Comparison of ENCODE assay signal across 19 cellular contexts in the genomic region with DNA sequence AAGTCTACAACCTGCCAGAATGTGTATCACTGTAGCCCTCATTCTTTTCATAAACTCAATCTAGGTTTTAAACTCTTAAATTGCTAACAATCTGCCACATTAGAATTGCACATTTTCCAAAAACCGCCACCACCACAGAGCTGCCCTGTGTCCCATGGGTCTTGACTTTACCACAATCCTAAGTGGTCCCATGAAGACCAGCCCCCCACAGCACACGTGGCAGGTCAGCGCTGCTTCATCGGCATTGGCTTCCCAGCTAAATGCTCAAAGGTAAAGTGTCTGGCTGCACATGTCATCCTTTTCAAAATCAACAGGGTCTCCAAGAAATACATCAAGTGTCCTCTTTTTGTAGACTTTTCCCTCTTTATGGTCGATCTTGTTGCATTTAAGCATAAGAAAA. TPM values are rescaled to one million over a fixed set of nuclear protein-coding genes. Genes with fewer than 3 reads are reported as not detected.
DNase-seq lines count a peak whose midpoint lies in the region; ATAC-seq and TF ChIP-seq lines count a peak whose summit lies in the region.
"Had no signal": no experiment of that assay in that cellular context is flagged by ENCODE, and none has a peak within 500 bp of the region (broad histone marks: within the 10 kb centered on the region; RNA-seq: fewer than 3 reads in every experiment).

No MANE protein-coding gene starts in this region.

- no peak overlapping the region for H2AFZ ChIP-seq in HCT116 (ENCODE audit: low read depth, low read length, poor library complexity, severe bottlenecking)

- CTCF ChIA-PET in HCT116 (lab: Charles Lee): no interaction called here

- POLR2A ChIA-PET in HCT116 (lab: Charles Lee): no interaction called here

- no peaks in the 10 kb centered on the region for H3K9me2 ChIP-seq in HCT116 (ENCODE audit: insufficient read depth)

- no peaks in the 10 kb centered on the region for H3K36me3 Mint-ChIP-seq in brain
- no peaks in the 10 kb centered on the region for H3K36me3 Mint-ChIP-seq in neural crest cell (ENCODE audit: low read depth)
- H3K36me3 Mint-ChIP-seq: activated naive CD4-positive, alpha-beta T cell treated with anti-CD3 and anti-CD28 coated beads, Interleukin-2, amount 10 ng/mL, durations not matched to agents 7 days and 5 days had no signal

- ATAC-seq in HCT116: no peak

- no peak overlapping the region for H3K4me3 ChIP-seq in BLaER1
- no peak overlapping the region; a peak in 1 of 4 replicates for H3K4me3 ChIP-seq in HCT116 (replicated peaks in 1 of 2; ENCODE audit: low read depth in 1 of 2, low read length in 2 of 2)

- peaks cover 33% of the 10 kb centered on the region for H3K4me1 ChIP-seq in BLaER1
- peaks cover 42 to 79% of the 10 kb centered on the region in 2 experiments for H3K4me1 ChIP-seq in HCT116 (ENCODE audit: control insufficient read depth in 1 of 2, insufficient read depth in 2 of 2, low read length in 2 of 2)

- TF ChIP-seq CTCF in HCT116 (IDR thresholded peaks at IDR 0.05 in 2 of 3, conservative IDR thresholded peaks at IDR 0.05 in 1 of 3; ENCODE audit: borderline replicate concordance in 1 of 3, insufficient read depth in 1 of 3, low read depth in 2 of 3, low read length in 2 of 3) (no peak), brain (conservative IDR thresholded peaks at IDR 0.05) (no peak), neural crest cell (conservative IDR thresholded peaks at IDR 0.05) (no peak)

- peak overlapping the region; percentile 39; the same call in 1 of the 2 replicates for H3K4me2 ChIP-seq in BLaER1
- H3K4me2 ChIP-seq in HCT116 (ENCODE audit: low read length): 0 out of 2 replicates have a peak overlapping the region, but pooled peaks have one; percentile 85

- TF ChIP-seq POLR2A in HCT116 (IDR thresholded peaks at IDR 0.05; ENCODE audit: borderline replicate concordance, extremely low read depth, insufficient read depth, insufficient read length): no peak

- DNase-seq in HCT116 (ENCODE audit: low read depth, low spot score): no peak
- no peak for DNase-seq in neural crest cell (ENCODE audit: low read depth, low spot score)
- no peak for DNase-seq in T-helper 9 cell
- no peak for DNase-seq in NOMO-1 (lab: John Stamatoyannopoulos, UW; ENCODE audit: unreplicated experiment in 2 of 2)
- no peak for DNase-seq in kidney glomerular epithelial cell (lab: John Stamatoyannopoulos, UW)
- no peak for DNase-seq in COR-L47 (lab: John Stamatoyannopoulos, UW)
- DNase-seq: activated CD4-positive, alpha-beta T cell treated with anti-CD3 and anti-CD28 coated beads, Interleukin-2, amount 50 U/mL, for 48 hours; activated naive CD4-positive, alpha-beta T cell treated with anti-CD3 and anti-CD28 coated beads, Interleukin-2, amount 10 ng/mL, durations not matched to agents 7 days and 5 days; brain microvascular endothelial cell; DMS 273 treated with DMSO at 0.1 percent for 48 hours; heart right ventricle; IMR-90; NCI-H2107; NCI-H526; occipital lobe; stimulated activated CD4-positive, alpha-beta T cell treated with anti-CD3 and anti-CD28 coated beads, Interleukin-2, amount 100 ng/mL, for 48 hours had no signal

- H3K9me3 Mint-ChIP-seq in brain: no peaks in the 10 kb centered on the region
- H3K9me3 Mint-ChIP-seq in neural crest cell: no peaks in the 10 kb centered on the region
- H3K9me3 Mint-ChIP-seq: activated naive CD4-positive, alpha-beta T cell treated with anti-CD3 and anti-CD28 coated beads, Interleukin-2, amount 10 ng/mL, durations not matched to agents 7 days and 5 days had no signal

- H3K36me3 ChIP-seq in BLaER1 (no peaks in the 10 kb centered on the region), HCT116 (ENCODE audit: control insufficient read depth in 1 of 2, insufficient read depth in 2 of 2, low read length in 2 of 2) (no peaks in the 10 kb centered on the region)
- H3K36me3 ChIP-seq: brain microvascular endothelial cell, heart right ventricle had no signal

- BruUV-seq in HCT116 (replicated peaks; lab: Mats Ljungman, UMichigan): no TSS peak

- peak overlapping the region in 3 of 5 experiments; percentile 42 to 88 (median 82) for H3K4me3 Mint-ChIP-seq in brain
- peak overlapping the region; percentile 79 for H3K4me3 Mint-ChIP-seq in neural crest cell

- H3K9me3 ChIP-seq in BLaER1 (no peaks in the 10 kb centered on the region), HCT116 (ENCODE audit: control insufficient read depth in 1 of 2, insufficient read depth in 1 of 2, low read depth in 1 of 2, low read length in 2 of 2) (no peaks in the 10 kb centered on the region)
- H3K9me3 ChIP-seq: heart right ventricle had no signal

- H4K20me1 ChIP-seq in BLaER1 (peaks cover 16% of the 10 kb centered on the region), HCT116 (ENCODE audit: insufficient read depth) (no peaks in the 10 kb centered on the region; the same call in 1 of the 2 replicates)

- RAD21 ChIA-PET in HCT116 (lab: Charles Lee; ENCODE audit: low non-redundant PET in 1 of 2, low total read pairs in 2 of 2, uncharacterized antibody in 2 of 2, unreplicated experiment in 2 of 2): interaction anchor here in 1 of 2 experiments (1.2 kb wide), 1 partner anchor 35 kb away, joined by 3 read pairs; no protein-coding TSS in a partner anchor

- no peak overlapping the region for H3K9ac ChIP-seq in BLaER1
- no peak overlapping the region for H3K9ac ChIP-seq in HCT116 (ENCODE audit: low read length)

- H3K27ac Mint-ChIP-seq in brain: no peak overlapping the region
- H3K27ac Mint-ChIP-seq in neural crest cell (ENCODE audit: unreplicated experiment): no peak overlapping the region
- H3K27ac Mint-ChIP-seq: activated naive CD4-positive, alpha-beta T cell treated with anti-CD3 and anti-CD28 coated beads, Interleukin-2, amount 10 ng/mL, durations not matched to agents 7 days and 5 days had no signal

- peaks cover 68% of the 10 kb centered on the region for H3K79me2 ChIP-seq in HCT116 (ENCODE audit: insufficient read depth, low read length)

- H3K4me1 Mint-ChIP-seq in brain (peaks cover 58% of the 10 kb centered on the region), neural crest cell (peaks cover 34% of the 10 kb centered on the region)

- intact Hi-C loops in HCT116 (cut with micrococcal nuclease): no loop called here

- H3K27me3 Mint-ChIP-seq in brain (peaks cover 25% of the 10 kb centered on the region), neural crest cell (ENCODE audit: low read depth) (peaks cover 45% of the 10 kb centered on the region)

- H3K27me3 ChIP-seq in BLaER1: peaks cover 36% of the 10 kb centered on the region
- H3K27me3 ChIP-seq in HCT116 (ENCODE audit: insufficient read depth, low read length): no peaks in the 10 kb centered on the region
- H3K27me3 ChIP-seq: brain microvascular endothelial cell, dorsolateral prefrontal cortex, heart right ventricle had no signal

- TF ChIP-seq RAD21 in HCT116 (IDR thresholded peaks at IDR 0.05; ENCODE audit: low read depth): no peak

- H3K27ac ChIP-seq in BLaER1: no peak overlapping the region
- H3K27ac ChIP-seq in HCT116 (ENCODE audit: low read depth, low read length): no peak overlapping the region
- H3K27ac ChIP-seq: brain microvascular endothelial cell had no signal

TF ChIP-seq in HCT116, 20 proteins besides CTCF, POLR2A, EP300 and RAD21 (continues in another document):
- TF ChIP-seq ATF3 (IDR thresholded peaks at IDR 0.05): no peak
- no peak for TF ChIP-seq SP1 (IDR thresholded peaks at IDR 0.05; ENCODE audit: low read depth)
- TF ChIP-seq ZNF274 (IDR thresholded peaks at IDR 0.05; ENCODE audit: low read depth, low read length): no peak
- TF ChIP-seq REST (IDR thresholded peaks at IDR 0.05; ENCODE audit: low read depth): no peak
- TF ChIP-seq EZH2 (IDR thresholded peaks at IDR 0.05): no peak

RNA-seq across cellular contexts. Expression of gene TBC1D8, which starts 2.4 kb away (rescaled TPM):
- total RNA-seq in HCT116 (2021; ENCODE audit: unreplicated experiment) (44.0 TPM), neural crest cell (7.8 and 8.8 TPM in 2 replicates)
- 38.6 and 44.2 TPM in 2 replicates for polyA plus RNA-seq in HCT116 (2012)
- polyA plus RNA-seq in brain (ENCODE audit: insufficient read depth, low read depth, low replicate concordance): 15.7 TPM
